ENCODE assay signal across 8 cellular contexts in the genomic region with DNA sequence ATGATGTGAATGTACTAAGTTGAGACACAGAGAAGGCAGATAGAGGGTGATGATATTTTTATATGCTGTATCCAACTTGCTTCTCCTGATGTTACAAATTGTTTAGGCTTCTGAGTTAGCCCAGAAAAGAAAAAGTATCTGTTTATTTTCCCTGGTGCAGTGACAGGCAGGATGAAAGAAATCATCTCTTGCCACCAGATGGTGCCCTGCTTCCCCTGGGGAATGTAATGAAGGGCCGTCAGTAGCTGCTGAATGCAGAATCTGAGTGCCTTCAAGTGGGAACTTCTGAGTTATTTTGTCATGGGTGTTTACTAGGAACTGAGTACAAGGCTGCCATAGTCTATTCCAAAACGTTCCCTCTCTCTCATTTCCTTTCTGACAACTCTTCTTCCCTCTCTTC.
DNase-seq lines count a peak whose midpoint lies in the region; ATAC-seq and TF ChIP-seq lines count a peak whose summit lies in the region.

No MANE protein-coding gene starts in this region.

- no peak overlapping the region for H3K4me3 Mint-ChIP-seq in CD4-positive, alpha-beta T cell

- DNase-seq in GM06990 (ENCODE audit: extremely low read depth, insufficient read length) (no peak), RPMI8226 (peak; percentile 33), heart left ventricle (peak in 4 of 5 donors; percentile 22 to 34 (median 28)), thoracic aorta (ENCODE audit: low spot score) (no peak)
- no peak for DNase-seq in activated CD4-positive, alpha-beta T cell treated with anti-CD3 and anti-CD28 coated beads for 1 hour
- no peak for DNase-seq in CD4-positive, alpha-beta T cell

- ATAC-seq in HG03432 (IDR thresholded peaks at IDR 0.05; ENCODE audit: unreplicated experiment) = peak; percentile 60
- peak; percentile 47 to 80 (median 70) for ATAC-seq in heart left ventricle
- ATAC-seq in thoracic aorta (ENCODE audit: insufficient number of reproducible peaks, low FRiP score, low read depth) = no peak
- no peak for ATAC-seq in GM19397 (IDR thresholded peaks at IDR 0.05; ENCODE audit: unreplicated experiment)
- ATAC-seq in CD4-positive, alpha-beta T cell (ENCODE audit: poor library complexity) = no peak

- H3K9me3 ChIP-seq in heart left ventricle (peaks cover 0 to 9% (median 0%) of the 10 kb centered on the region in 12 donors), thoracic aorta (no peaks in the 10 kb centered on the region)
- no peaks in the 10 kb centered on the region for H3K9me3 ChIP-seq in CD4-positive, alpha-beta T cell (ENCODE audit: control insufficient read depth, low read length)

- no peak overlapping the region for H3K27ac Mint-ChIP-seq in CD4-positive, alpha-beta T cell

- H3K27ac ChIP-seq in heart left ventricle (no peak overlapping the region), thoracic aorta (no peak overlapping the region)
- no peak overlapping the region for H3K27ac ChIP-seq in CD4-positive, alpha-beta T cell (ENCODE audit: low read depth, low read length)

- H3K4me1 Mint-ChIP-seq in CD4-positive, alpha-beta T cell (ENCODE audit: low read depth) = no peaks in the 10 kb centered on the region

- TF ChIP-seq CTCF in GM06990 (IDR thresholded peaks at IDR 0.05; ENCODE audit: insufficient read depth, low read length, poor library complexity, severe bottlenecking) (peak; percentile 50), heart left ventricle (IDR thresholded peaks at IDR 0.05) (peak; percentile 18 to 61 (median 42)), thoracic aorta (IDR thresholded peaks at IDR 0.05) (peak; percentile 41)
- no peak for TF ChIP-seq CTCF in CD4-positive, alpha-beta T cell (IDR thresholded peaks at IDR 0.05)

- CTCF ChIA-PET in CD4-positive, alpha-beta T cell (lab: Charles Lee) = no interaction called here

- H3K4me3 ChIP-seq in GM06990 (replicated peaks; ENCODE audit: low read depth, low read length) = no peak overlapping the region
- H3K4me3 ChIP-seq in heart left ventricle = no peak overlapping the region
- H3K4me3 ChIP-seq in thoracic aorta = no peak overlapping the region

- no peaks in the 10 kb centered on the region for H3K36me3 Mint-ChIP-seq in CD4-positive, alpha-beta T cell (ENCODE audit: low read depth)

- WGBS in heart left ventricle, 4 donors = 0 to 3% (median 0%) methylated on average over 2 of the region's 2 CpGs

- H3K36me3 ChIP-seq in GM06990 (ENCODE audit: control insufficient read depth, insufficient read depth, low read length) (no peaks in the 10 kb centered on the region), heart left ventricle (no peaks in the 10 kb centered on the region), thoracic aorta (no peaks in the 10 kb centered on the region)

- no peaks in the 10 kb centered on the region for H3K9me3 Mint-ChIP-seq in CD4-positive, alpha-beta T cell

- no peaks in the 10 kb centered on the region for H3K27me3 Mint-ChIP-seq in CD4-positive, alpha-beta T cell

- POLR2A ChIA-PET in CD4-positive, alpha-beta T cell (lab: Charles Lee) = no interaction called here

- no peak for TF ChIP-seq POLR2A in heart left ventricle (IDR thresholded peaks at IDR 0.05)

- intact Hi-C loops in heart left ventricle (cut with DNase I) = loop anchor here in 7 of 10 donors (2.0 to 10.0 kb wide), 7 partner anchors 343 to 428 kb away; no protein-coding TSS in a partner anchor
- intact Hi-C loops in CD4-positive, alpha-beta T cell (cut with DNase I, micrococcal nuclease) = no loop called here

- H3K4me1 ChIP-seq in heart left ventricle (no peaks in the 10 kb centered on the region), thoracic aorta (ENCODE audit: control insufficient read depth in 1 of 2, low read depth in 2 of 2) (no peaks in the 10 kb centered on the region)

- H3K27me3 ChIP-seq in GM06990 (replicated peaks; ENCODE audit: control insufficient read depth, insufficient read depth, low read length) = no peaks in the 10 kb centered on the region
- H3K27me3 ChIP-seq in heart left ventricle = no peaks in the 10 kb centered on the region
- H3K27me3 ChIP-seq in thoracic aorta (replicated peaks; ENCODE audit: insufficient read depth) = no peaks in the 10 kb centered on the region
- no peaks in the 10 kb centered on the region for H3K27me3 ChIP-seq in CD4-positive, alpha-beta T cell (ENCODE audit: control insufficient read depth, insufficient read depth, low read length)

Comparison
In these comparisons a context has a peak if more than half of its experiments do, and no peak if none do; other contexts are left out.
1. DNase-seq: peak in RPMI8226 (single experiment) and heart left ventricle (4 of 5); none in GM06990 (single experiment), thoracic aorta (single experiment), activated CD4-positive, alpha-beta T cell treated with anti-CD3 and anti-CD28 coated beads for 1 hour (single experiment) and CD4-positive, alpha-beta T cell (0 of 10).
2. ATAC-seq: peak in HG03432 (single experiment) and heart left ventricle (4 of 4); none in thoracic aorta (single experiment), GM19397 (single experiment) and CD4-positive, alpha-beta T cell (single experiment).
3. intact Hi-C loops: an anchor here in heart left ventricle (2.0 to 10.0 kb wide); none called in CD4-positive, alpha-beta T cell.